In the genomic region with DNA sequence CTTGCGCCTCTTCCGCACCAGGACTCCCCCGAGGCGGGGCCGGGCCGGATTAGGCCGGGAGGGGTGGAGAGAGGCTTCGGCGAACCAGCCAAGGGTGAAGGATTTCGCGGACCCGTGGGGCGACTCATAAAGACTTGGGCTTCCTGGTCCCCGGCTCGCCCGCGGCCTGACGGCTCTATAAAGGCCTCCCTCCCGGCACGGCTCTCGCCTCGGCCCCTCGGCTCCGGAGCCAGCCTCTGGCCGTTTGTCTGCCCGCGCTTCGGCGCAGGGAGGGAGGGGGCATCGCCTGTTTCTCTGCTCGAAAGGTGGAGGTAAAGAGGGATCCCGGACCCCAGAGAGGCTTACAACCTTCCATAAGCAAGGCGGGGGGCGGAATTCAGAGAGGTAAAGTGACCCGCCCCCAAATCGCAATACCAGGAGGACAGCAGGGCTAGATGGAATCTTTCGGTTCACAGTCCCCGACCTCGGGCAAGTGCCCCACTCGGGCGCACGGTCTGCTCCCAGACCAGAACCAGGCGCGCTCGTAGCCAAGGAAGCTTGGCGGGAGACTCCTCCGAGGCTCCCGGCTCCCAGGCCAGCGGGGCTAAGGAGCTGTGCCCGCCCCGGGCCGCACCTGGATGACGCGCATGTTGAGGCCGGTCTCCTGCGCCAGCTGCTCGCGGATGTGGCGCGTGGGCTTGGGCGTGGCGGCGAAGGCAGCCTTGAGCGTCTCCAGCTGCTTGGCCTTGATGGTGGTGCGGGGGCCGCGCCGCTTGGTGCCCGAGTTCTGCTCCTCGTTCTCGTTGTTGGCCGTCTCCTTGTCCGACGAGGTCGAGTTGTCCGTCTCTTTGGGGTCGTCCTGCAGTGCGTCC, we compare ENCODE assay signal across 1 cellular context.
A peak's percentile ranks its signal among the peaks of the same experiment; 100 is the strongest.
TF ChIP-seq lines count a peak whose summit lies in the region.

No MANE protein-coding gene starts in this region.

TF ChIP-seq in K562, 482 proteins besides CTCF, POLR2A, EP300 and RAD21 (continued from another document):
- TF ChIP-seq RBM15 (IDR thresholded peaks at IDR 0.05; ENCODE audit: insufficient read depth, low read length) (no peak), CHD1 (IDR thresholded peaks at IDR 0.05; ENCODE audit: low read length) (peak; percentile 46), L3MBTL2 (IDR thresholded peaks at IDR 0.05) (peak; percentile 48), ZC3H11A (IDR thresholded peaks at IDR 0.05; ENCODE audit: low read depth, low read length) (no peak), NEUROD1 (IDR thresholded peaks at IDR 0.05; ENCODE audit: borderline replicate concordance, low read depth, low read length, partially characterized antibody) (no peak), NFXL1 (CRISPR knock-in tag; IDR thresholded peaks at IDR 0.05) (no peak), PCBP2 (IDR thresholded peaks at IDR 0.05; ENCODE audit: low read depth, low read length, poor library complexity, severe bottlenecking) (no peak), COPS2 (conservative IDR thresholded peaks at IDR 0.05) (no peak), RBM17 (IDR thresholded peaks at IDR 0.05; ENCODE audit: borderline replicate concordance, low read depth, low read length) (no peak), DIDO1 (tag; IDR thresholded peaks at IDR 0.05; ENCODE audit: low read depth) (no peak), ZNF263 (CRISPR knock-in tag; IDR thresholded peaks at IDR 0.05; ENCODE audit: borderline replicate concordance) (no peak), SNIP1 (IDR thresholded peaks at IDR 0.05; ENCODE audit: low read depth) (no peak), ZBTB8A (IDR thresholded peaks at IDR 0.05; ENCODE audit: partially characterized antibody) (no peak), BMI1 (IDR thresholded peaks at IDR 0.05; ENCODE audit: low read length) (no peak), ZZZ3 (IDR thresholded peaks at IDR 0.05) (no peak), MEF2A (IDR thresholded peaks at IDR 0.05; ENCODE audit: control insufficient read depth, low read depth, low read length) (no peak), HMGN3 (IDR thresholded peaks at IDR 0.05; ENCODE audit: borderline replicate concordance, extremely low read depth, insufficient read length, low read depth, low read length) (no peak), ZNF830 (CRISPR knock-in tag; IDR thresholded peaks at IDR 0.05) (no peak), ZNF507 (tag; conservative IDR thresholded peaks at IDR 0.05) (no peak), FUS (optimal IDR thresholded peaks at IDR 0.05; ENCODE audit: low read depth, low read length) (no peak), ATF1 (CRISPR knock-in tag; IDR thresholded peaks at IDR 0.05) (no peak), ATF1 (tag; IDR thresholded peaks at IDR 0.05) (peak; percentile 38; the same call in 1 of the 2 replicates), RCOR1 (IDR thresholded peaks at IDR 0.05; ENCODE audit: borderline replicate concordance in 1 of 2, low read depth in 2 of 2, low read length in 2 of 2) (no peak), KDM1A (IDR thresholded peaks at IDR 0.05) (no peak), HNRNPH1 (optimal IDR thresholded peaks at IDR 0.05; ENCODE audit: low read depth, low read length) (no peak), TSC22D4 (tag; IDR thresholded peaks at IDR 0.05) (no peak), THRAP3 (IDR thresholded peaks at IDR 0.05; ENCODE audit: borderline replicate concordance) (no peak), FOXM1 (IDR thresholded peaks at IDR 0.05; ENCODE audit: low read depth) (no peak), FOXM1 (CRISPR knock-in tag; IDR thresholded peaks at IDR 0.05; ENCODE audit: low read depth) (no peak), HDGF (IDR thresholded peaks at IDR 0.05) (no peak), ZNF140 (CRISPR knock-in tag; IDR thresholded peaks at IDR 0.05) (no peak), ZNF766 (CRISPR knock-in tag; conservative IDR thresholded peaks at IDR 0.05) (no peak), TCF7 (IDR thresholded peaks at IDR 0.05; ENCODE audit: borderline replicate concordance) (no peak), LCOR (CRISPR knock-in tag; IDR thresholded peaks at IDR 0.05) (0 out of 2 replicates have a peak, but pooled peaks have one; percentile 23)
- TF ChIP-seq, protein P1, sequence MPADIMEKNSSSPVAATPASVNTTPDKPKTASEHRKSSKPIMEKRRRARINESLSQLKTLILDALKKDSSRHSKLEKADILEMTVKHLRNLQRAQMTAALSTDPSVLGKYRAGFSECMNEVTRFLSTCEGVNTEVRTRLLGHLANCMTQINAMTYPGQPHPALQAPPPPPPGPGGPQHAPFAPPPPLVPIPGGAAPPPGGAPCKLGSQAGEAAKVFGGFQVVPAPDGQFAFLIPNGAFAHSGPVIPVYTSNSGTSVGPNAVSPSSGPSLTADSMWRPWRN (IDR thresholded peaks at IDR 0.05; ENCODE audit: low read depth): no peak
- TF ChIP-seq, protein P2, sequence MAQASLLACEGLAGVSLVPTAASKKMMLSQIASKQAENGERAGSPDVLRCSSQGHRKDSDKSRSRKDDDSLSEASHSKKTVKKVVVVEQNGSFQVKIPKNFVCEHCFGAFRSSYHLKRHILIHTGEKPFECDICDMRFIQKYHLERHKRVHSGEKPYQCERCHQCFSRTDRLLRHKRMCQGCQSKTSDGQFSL (CRISPR knock-in tag; IDR thresholded peaks at IDR 0.05): no peak
- TF ChIP-seq, protein P2 (tag; IDR thresholded peaks at IDR 0.05): no peak
- TF ChIP-seq, protein P3, sequence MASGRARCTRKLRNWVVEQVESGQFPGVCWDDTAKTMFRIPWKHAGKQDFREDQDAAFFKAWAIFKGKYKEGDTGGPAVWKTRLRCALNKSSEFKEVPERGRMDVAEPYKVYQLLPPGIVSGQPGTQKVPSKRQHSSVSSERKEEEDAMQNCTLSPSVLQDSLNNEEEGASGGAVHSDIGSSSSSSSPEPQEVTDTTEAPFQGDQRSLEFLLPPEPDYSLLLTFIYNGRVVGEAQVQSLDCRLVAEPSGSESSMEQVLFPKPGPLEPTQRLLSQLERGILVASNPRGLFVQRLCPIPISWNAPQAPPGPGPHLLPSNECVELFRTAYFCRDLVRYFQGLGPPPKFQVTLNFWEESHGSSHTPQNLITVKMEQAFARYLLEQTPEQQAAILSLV (tag; IDR thresholded peaks at IDR 0.05): no peak
- TF ChIP-seq, protein P4, sequence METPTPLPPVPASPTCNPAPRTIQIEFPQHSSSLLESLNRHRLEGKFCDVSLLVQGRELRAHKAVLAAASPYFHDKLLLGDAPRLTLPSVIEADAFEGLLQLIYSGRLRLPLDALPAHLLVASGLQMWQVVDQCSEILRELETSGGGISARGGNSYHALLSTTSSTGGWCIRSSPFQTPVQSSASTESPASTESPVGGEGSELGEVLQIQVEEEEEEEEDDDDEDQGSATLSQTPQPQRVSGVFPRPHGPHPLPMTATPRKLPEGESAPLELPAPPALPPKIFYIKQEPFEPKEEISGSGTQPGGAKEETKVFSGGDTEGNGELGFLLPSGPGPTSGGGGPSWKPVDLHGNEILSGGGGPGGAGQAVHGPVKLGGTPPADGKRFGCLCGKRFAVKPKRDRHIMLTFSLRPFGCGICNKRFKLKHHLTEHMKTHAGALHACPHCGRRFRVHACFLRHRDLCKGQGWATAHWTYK (CRISPR knock-in tag; IDR thresholded peaks at IDR 0.05): no peak
- TF ChIP-seq, protein P5, sequence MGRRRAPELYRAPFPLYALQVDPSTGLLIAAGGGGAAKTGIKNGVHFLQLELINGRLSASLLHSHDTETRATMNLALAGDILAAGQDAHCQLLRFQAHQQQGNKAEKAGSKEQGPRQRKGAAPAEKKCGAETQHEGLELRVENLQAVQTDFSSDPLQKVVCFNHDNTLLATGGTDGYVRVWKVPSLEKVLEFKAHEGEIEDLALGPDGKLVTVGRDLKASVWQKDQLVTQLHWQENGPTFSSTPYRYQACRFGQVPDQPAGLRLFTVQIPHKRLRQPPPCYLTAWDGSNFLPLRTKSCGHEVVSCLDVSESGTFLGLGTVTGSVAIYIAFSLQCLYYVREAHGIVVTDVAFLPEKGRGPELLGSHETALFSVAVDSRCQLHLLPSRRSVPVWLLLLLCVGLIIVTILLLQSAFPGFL (CRISPR knock-in tag; IDR thresholded peaks at IDR 0.05): no peak
- TF ChIP-seq, protein P6, sequence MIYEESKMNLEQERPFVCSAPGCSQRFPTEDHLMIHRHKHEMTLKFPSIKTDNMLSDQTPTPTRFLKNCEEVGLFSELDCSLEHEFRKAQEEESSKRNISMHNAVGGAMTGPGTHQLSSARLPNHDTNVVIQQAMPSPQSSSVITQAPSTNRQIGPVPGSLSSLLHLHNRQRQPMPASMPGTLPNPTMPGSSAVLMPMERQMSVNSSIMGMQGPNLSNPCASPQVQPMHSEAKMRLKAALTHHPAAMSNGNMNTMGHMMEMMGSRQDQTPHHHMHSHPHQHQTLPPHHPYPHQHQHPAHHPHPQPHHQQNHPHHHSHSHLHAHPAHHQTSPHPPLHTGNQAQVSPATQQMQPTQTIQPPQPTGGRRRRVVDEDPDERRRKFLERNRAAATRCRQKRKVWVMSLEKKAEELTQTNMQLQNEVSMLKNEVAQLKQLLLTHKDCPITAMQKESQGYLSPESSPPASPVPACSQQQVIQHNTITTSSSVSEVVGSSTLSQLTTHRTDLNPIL (CRISPR knock-in tag; IDR thresholded peaks at IDR 0.05): no peak
- TF ChIP-seq, protein P7, sequence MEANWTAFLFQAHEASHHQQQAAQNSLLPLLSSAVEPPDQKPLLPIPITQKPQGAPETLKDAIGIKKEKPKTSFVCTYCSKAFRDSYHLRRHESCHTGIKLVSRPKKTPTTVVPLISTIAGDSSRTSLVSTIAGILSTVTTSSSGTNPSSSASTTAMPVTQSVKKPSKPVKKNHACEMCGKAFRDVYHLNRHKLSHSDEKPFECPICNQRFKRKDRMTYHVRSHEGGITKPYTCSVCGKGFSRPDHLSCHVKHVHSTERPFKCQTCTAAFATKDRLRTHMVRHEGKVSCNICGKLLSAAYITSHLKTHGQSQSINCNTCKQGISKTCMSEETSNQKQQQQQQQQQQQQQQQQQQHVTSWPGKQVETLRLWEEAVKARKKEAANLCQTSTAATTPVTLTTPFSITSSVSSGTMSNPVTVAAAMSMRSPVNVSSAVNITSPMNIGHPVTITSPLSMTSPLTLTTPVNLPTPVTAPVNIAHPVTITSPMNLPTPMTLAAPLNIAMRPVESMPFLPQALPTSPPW (CRISPR knock-in tag; IDR thresholded peaks at IDR 0.05): no peak
TF ChIP-seq in K562: peak in this region for 21.
